27 cellular contexts compared by ENCODE assay signal in the genomic region with DNA sequence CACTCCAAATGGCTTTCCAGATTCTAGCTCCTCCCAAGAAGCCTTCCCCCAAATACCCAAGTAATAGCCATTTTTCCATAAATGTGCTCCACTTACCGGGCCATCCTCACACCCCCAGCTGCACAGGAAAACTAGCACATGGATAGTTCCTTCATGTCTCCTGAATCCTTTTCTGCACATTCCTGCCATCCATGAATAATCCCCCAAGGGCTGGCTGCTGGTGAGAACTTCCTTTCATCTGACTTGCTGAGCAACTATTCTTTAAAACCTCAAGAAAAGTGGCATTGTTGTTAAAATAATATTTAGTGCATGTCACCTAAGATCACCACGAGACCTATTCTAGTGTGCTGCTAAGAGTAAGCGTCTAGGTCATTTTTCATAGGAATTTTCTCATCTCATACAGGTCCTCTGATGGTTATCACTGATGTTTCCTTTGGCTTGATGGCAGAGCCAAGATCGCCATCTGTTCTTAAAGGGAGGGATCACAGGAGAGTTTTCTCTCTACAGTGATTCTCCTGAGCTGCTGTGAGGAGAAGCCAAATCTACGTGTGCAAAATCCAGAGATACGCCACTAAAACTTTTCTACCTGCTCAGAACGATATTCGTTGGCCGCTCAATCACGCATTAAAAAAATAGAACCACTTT.
"Had no signal": no experiment of that assay in that cellular context is flagged by ENCODE, and none has a peak within 500 bp of the region (broad histone marks: within the 10 kb centered on the region; RNA-seq: fewer than 3 reads in every experiment).

No MANE protein-coding gene starts in this region.

- H3K9me3 ChIP-seq: body of pancreas, Peyer's patch, SJCRH30 had no signal

- H3K27ac ChIP-seq: body of pancreas, Peyer's patch, RWPE1, SJCRH30 had no signal

- H3K4me3 ChIP-seq: body of pancreas, Peyer's patch, SJCRH30 had no signal

- FAIRE-seq: bronchial epithelial cell, TTC549 had no signal

- H3K36me3 ChIP-seq: Peyer's patch, SJCRH30 had no signal

- H3K27me3 ChIP-seq: body of pancreas, Peyer's patch, SJCRH30 had no signal

- DNase-seq: activated B cell treated with CpG ODN at 0.5 μM for 24 hours; activated CD4-positive, alpha-beta T cell treated with anti-CD3 and anti-CD28 coated beads for 1 hour; activated CD4-positive, alpha-beta T cell treated with anti-CD3 and anti-CD28 coated beads, Interleukin-2, amount 10 ng/mL, durations not matched to agents 24 days and 14 days; activated CD4-positive, alpha-beta T cell treated with anti-CD3 and anti-CD28 coated beads, Interleukin-2, amount 50 U/mL, for 48 hours; activated CD8-positive, alpha-beta memory T cell treated with anti-CD3 and anti-CD28 coated beads, Interleukin-2, amount 10 ng/mL, durations not matched to agents 7 days and 5 days; activated effector memory CD4-positive, alpha-beta T cell treated with Interleukin-2 at 50 U/mL for 16 hours; activated naive CD4-positive, alpha-beta T cell; activated T-cell treated with anti-CD3 and anti-CD28 coated beads, Interleukin-2, amount 50 U/mL, for 24 hours; aorta; body of pancreas; central memory CD4-positive, alpha-beta T cell; NCI-H1048; NCI-H146; NCI-H2029; NCI-H2107; NCI-H2171 treated with DMSO at 0.1 percent for 48 hours; NCI-H226; NCI-H510A; NCI-H526 treated with DMSO at 0.1 percent for 48 hours; Peyer's patch; Right ventricle myocardium superior; SJCRH30; T-helper 17 cell; T-helper 9 cell had no signal

- H3K4me1 ChIP-seq: Peyer's patch, SJCRH30 had no signal
